9 cellular contexts compared by ENCODE assay signal in the genomic region with DNA sequence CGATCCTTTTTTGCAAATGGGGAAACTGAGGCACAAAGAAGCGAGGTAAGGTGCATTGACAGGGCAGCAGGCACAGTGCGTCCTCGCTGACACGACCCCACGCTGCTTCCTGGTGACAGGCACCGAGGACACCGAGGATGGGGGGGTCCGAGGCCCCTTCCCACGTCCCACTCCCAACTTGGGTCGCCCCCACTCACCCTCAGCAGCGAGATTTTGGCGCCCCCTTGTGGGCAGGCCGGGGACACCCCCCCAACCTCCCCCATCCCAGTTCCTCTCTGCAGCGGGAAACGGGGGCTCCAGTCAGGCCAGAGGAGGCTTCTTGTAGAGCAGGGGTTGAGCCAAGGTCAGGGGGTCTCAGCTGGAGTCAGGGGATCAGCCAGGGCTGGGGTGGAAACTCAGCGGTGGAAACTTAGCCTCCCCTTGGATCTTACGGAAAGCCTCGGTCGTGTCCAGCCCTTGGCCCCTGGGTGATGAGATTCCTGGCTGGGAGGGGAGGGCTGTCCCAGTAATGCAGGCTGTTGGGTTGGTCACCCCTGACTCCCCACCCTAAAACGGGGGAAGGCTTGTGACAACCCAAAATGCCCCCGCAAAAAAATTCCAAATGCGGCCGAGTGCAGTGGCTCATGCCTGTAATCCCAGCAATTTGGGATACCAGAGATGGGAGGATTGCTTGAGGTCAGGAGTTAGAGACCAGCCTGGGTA. TPM values are rescaled to one million over a fixed set of nuclear protein-coding genes. Genes with fewer than 3 reads are reported as not detected.
DNase-seq lines count a peak whose midpoint lies in the region; ATAC-seq and TF ChIP-seq lines count a peak whose summit lies in the region.
"Had no signal": no experiment of that assay in that cellular context is flagged by ENCODE, and none has a peak within 500 bp of the region (broad histone marks: within the 10 kb centered on the region; RNA-seq: fewer than 3 reads in every experiment).

No MANE protein-coding gene starts in this region.

- no peaks in the 10 kb centered on the region for H3K36me3 Mint-ChIP-seq in endodermal cell (ENCODE audit: low read depth)

- H3K27ac ChIP-seq in endodermal cell (ENCODE audit: low read depth, low read length), result no peak overlapping the region
- no peak overlapping the region for H3K27ac ChIP-seq in neutrophil

- TF ChIP-seq CTCF in GM20000 (IDR thresholded peaks at IDR 0.05; ENCODE audit: extremely low read depth, missing control alignments) (peak; percentile 41), endodermal cell (conservative IDR thresholded peaks at IDR 0.05) (peak; percentile 90), neutrophil (IDR thresholded peaks at IDR 0.05) (peak; percentile 59)

- WGBS in endodermal cell (ENCODE audit: insufficient coverage in 1 of 2, insufficient read length in 1 of 2), 2 experiments, result 45 to 61% methylated on average over 7 to 20 of the region's 24 CpGs

- no peak overlapping the region for H3K4me3 ChIP-seq in endodermal cell (ENCODE audit: low read length)
- no peak overlapping the region for H3K4me3 ChIP-seq in neutrophil (ENCODE audit: low read depth in 1 of 2, low read length in 1 of 2)

- DNase-seq in GM20000 (ENCODE audit: low spot score), result no peak
- peak; percentile 41 for DNase-seq in UCSD-AML1 (lab: John Stamatoyannopoulos, UW; ENCODE audit: unreplicated experiment)
- DNase-seq in endodermal cell, result peak; percentile 80
- no peak for DNase-seq in GM19240 (ENCODE audit: insufficient read length, low spot score)
- no peak for DNase-seq in HuH-7.5 (ENCODE audit: low spot score)

- H3K9me3 Mint-ChIP-seq in endodermal cell, result peaks cover 12% of the 10 kb centered on the region

- H3K9me3 ChIP-seq in endodermal cell (ENCODE audit: control insufficient read depth, low read length), result no peaks in the 10 kb centered on the region
- no peaks in the 10 kb centered on the region for H3K9me3 ChIP-seq in neutrophil

- H3K27me3 ChIP-seq in endodermal cell (ENCODE audit: control insufficient read depth, insufficient read depth, low read length, poor library complexity, severe bottlenecking), result peaks cover 21% of the 10 kb centered on the region
- no peaks in the 10 kb centered on the region for H3K27me3 ChIP-seq in neutrophil

- H3K4me1 ChIP-seq in endodermal cell (ENCODE audit: control insufficient read depth, insufficient read depth, low read length) (no peaks in the 10 kb centered on the region), neutrophil (ENCODE audit: control insufficient read depth in 1 of 2, insufficient read depth in 1 of 2, low read depth in 1 of 2, low read length in 1 of 2) (no peaks in the 10 kb centered on the region)

- peaks cover 29% of the 10 kb centered on the region for H3K27me3 Mint-ChIP-seq in endodermal cell (ENCODE audit: insufficient read depth)

- no peak overlapping the region for H3K27ac Mint-ChIP-seq in endodermal cell

- H3K36me3 ChIP-seq in endodermal cell (ENCODE audit: control insufficient read depth, insufficient read depth, low read length), result no peaks in the 10 kb centered on the region
- H3K36me3 ChIP-seq in neutrophil, result no peaks in the 10 kb centered on the region

- H3K9ac ChIP-seq in endodermal cell (ENCODE audit: extremely low read depth, low read length, poor library complexity, severe bottlenecking), result no peak overlapping the region

- no peaks in the 10 kb centered on the region for H3K4me1 Mint-ChIP-seq in endodermal cell

- H3K4me3 Mint-ChIP-seq in endodermal cell, result no peak overlapping the region

- ATAC-seq in HG03469 (IDR thresholded peaks at IDR 0.05; ENCODE audit: unreplicated experiment) (no peak), HG03108 (IDR thresholded peaks at IDR 0.05; ENCODE audit: unreplicated experiment) (no peak)

RNA-seq across cellular contexts. Expression of a gene that starts 8.2 kb away (rescaled TPM):
- not detected for total RNA-seq in endodermal cell
- polyA plus RNA-seq in endodermal cell (2013, experiment 1 of 2), result 1.4 TPM
- polyA plus RNA-seq in endodermal cell (2013, experiment 2 of 2), result 1.5 TPM
- total RNA-seq: NCI-H460 had no signal

RNA-seq across cellular contexts. Expression of a gene that starts 11.1 kb away (rescaled TPM):
- total RNA-seq in endodermal cell, result not detected
- polyA plus RNA-seq in endodermal cell (2013, experiment 1 of 2), result not detected
- polyA plus RNA-seq in endodermal cell (2013, experiment 2 of 2), result not detected
- total RNA-seq: NCI-H460 had no signal

RNA-seq across cellular contexts. Expression of a gene that starts 28.4 kb away (rescaled TPM):
- 10 to 100 TPM; 13.4 to 14.3 TPM for total RNA-seq in endodermal cell
- polyA plus RNA-seq in endodermal cell (2013, experiment 1 of 2), result 7.8 TPM
- 7.8 TPM for polyA plus RNA-seq in endodermal cell (2013, experiment 2 of 2)

RNA-seq across cellular contexts. Expression of a gene that starts 34.0 kb away (rescaled TPM):
- total RNA-seq in endodermal cell, result 10 to 100 TPM; 56.7 to 65.1 TPM
- 49.5 TPM for polyA plus RNA-seq in endodermal cell (2013, experiment 1 of 2)
- 52.5 TPM for polyA plus RNA-seq in endodermal cell (2013, experiment 2 of 2)

Comparison
In these comparisons a context has a peak if more than half of its experiments do, and no peak if none do; other contexts are left out.
1. DNase-seq: peak in UCSD-AML1 (single experiment) and endodermal cell (single experiment); none in GM20000 (single experiment), GM19240 (single experiment) and HuH-7.5 (single experiment).
2. Peak in every context shown above with its lines, with median percentiles within 50 percentile points of each other: CTCF ChIP-seq.